25 cellular contexts compared by ENCODE assay signal in the genomic region with DNA sequence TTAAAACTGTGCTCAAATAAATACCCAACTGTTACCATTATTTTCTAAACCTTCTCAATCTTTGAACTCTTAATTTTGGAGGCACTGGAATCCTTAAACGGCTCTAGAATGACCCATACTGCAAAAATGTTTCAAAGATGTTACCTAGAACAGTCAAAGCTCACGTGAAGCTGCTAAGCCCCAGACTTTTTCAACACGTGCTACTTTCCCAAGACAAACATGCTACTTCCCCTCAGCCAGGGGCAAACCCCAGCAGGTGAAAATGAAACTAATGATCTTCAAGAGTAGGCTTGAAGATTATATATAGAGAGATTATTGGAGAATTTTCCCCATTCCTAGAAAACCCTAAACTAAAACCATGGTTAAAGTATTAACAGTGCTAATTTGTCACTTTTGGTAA. TPM values are rescaled to one million over a fixed set of nuclear protein-coding genes. Genes with fewer than 3 reads are reported as not detected.
DNase-seq lines count a peak whose midpoint lies in the region; ATAC-seq, FAIRE-seq and TF ChIP-seq lines count a peak whose summit lies in the region.
"Had no signal": no experiment of that assay in that cellular context is flagged by ENCODE, and none has a peak within 500 bp of the region (broad histone marks: within the 10 kb centered on the region; RNA-seq: fewer than 3 reads in every experiment).

No MANE protein-coding gene starts in this region.

- SMC1A ChIA-PET in GM12878 (lab: Charles Lee; ENCODE audit: uncharacterized antibody, unreplicated experiment) = interaction anchor here (0.7 to 2.5 kb wide), 4 partner anchors 10 to 82 kb away, joined by 3 to 8 read pairs (median 4); no protein-coding TSS in a partner anchor

- TF ChIP-seq EP300 in GM12878 (IDR thresholded peaks at IDR 0.05; ENCODE audit: borderline replicate concordance in 1 of 2, control insufficient read depth in 1 of 2, low read depth in 2 of 2, low read length in 2 of 2) = no peak

- H4K20me1 ChIP-seq in Loucy (ENCODE audit: insufficient read depth, low read length, poor library complexity, severe bottlenecking) (no peaks in the 10 kb centered on the region), GM12878 (ENCODE audit: control insufficient read depth, insufficient read depth) (no peaks in the 10 kb centered on the region), smooth muscle cell (ENCODE audit: low read depth) (peaks cover 12% of the 10 kb centered on the region)

- H3K4me2 ChIP-seq in Loucy (ENCODE audit: low read depth, low read length, poor library complexity, severe bottlenecking) (peak overlapping the region; percentile 27), GM12878 (ENCODE audit: control insufficient read depth, insufficient read depth) (no peak overlapping the region), smooth muscle cell (no peak overlapping the region)
- H3K4me2 ChIP-seq: KMS-11 had no signal

- H3F3A ChIP-seq in Loucy (ENCODE audit: low read depth) = no peaks in the 10 kb centered on the region
- no peaks in the 10 kb centered on the region for H3F3A ChIP-seq in smooth muscle cell (ENCODE audit: low read depth)

- H3K9me3 ChIP-seq in Loucy (ENCODE audit: insufficient read depth, low read depth, low read length) = no peaks in the 10 kb centered on the region
- H3K9me3 ChIP-seq in GM12878 (replicated peaks; ENCODE audit: control insufficient read depth, insufficient read depth, low read length) = no peaks in the 10 kb centered on the region
- no peaks in the 10 kb centered on the region for H3K9me3 ChIP-seq in smooth muscle cell (replicated peaks; ENCODE audit: low read depth)
- H3K9me3 ChIP-seq: ovary, spleen had no signal

- H3K4me1 ChIP-seq in Loucy (ENCODE audit: insufficient read depth, low read length, poor library complexity, severe bottlenecking) (peaks cover 19% of the 10 kb centered on the region), GM12878 (ENCODE audit: control insufficient read depth, insufficient read depth, low read length) (peaks cover 8% of the 10 kb centered on the region; the same call in 1 of the 2 replicates), smooth muscle cell (ENCODE audit: low read depth) (no peaks in the 10 kb centered on the region)

- POLR2A ChIA-PET in activated CD4-positive, alpha-beta T cell treated with anti-CD3 and anti-CD28 coated beads, Interleukin-2, amount 10 ng/mL, durations not matched to agents 7 days and 5 days (lab: Charles Lee) = interaction anchor here (0.6 kb wide), 1 partner anchor 24 kb away, joined by 4 read pairs; no protein-coding TSS in a partner anchor
- POLR2A ChIA-PET in GM10248 (lab: Yijun Ruan, JAX) = no interaction called here
- POLR2A ChIA-PET in GM12878 (lab: Charles Lee) = no interaction called here

- BruUV-seq in GM12878 (replicated peaks; lab: Mats Ljungman, UMichigan) = no TSS peak

- no peak for TF ChIP-seq CTCF in GM10248 (IDR thresholded peaks at IDR 0.05; ENCODE audit: control extremely low read depth, extremely low read depth, low read depth, missing control alignments)
- no peak for TF ChIP-seq CTCF in Loucy (conservative IDR thresholded peaks at IDR 0.05; ENCODE audit: low read length)
- no peak for TF ChIP-seq CTCF in GM12878 (IDR thresholded peaks at IDR 0.05 in 2 of 3, conservative IDR thresholded peaks at IDR 0.05 in 1 of 3; ENCODE audit: control insufficient read depth in 2 of 3, extremely low read depth in 1 of 3, insufficient read depth in 1 of 3, low read depth in 3 of 3, low read length in 3 of 3)
- TF ChIP-seq CTCF in smooth muscle cell (IDR thresholded peaks at IDR 0.05; ENCODE audit: borderline replicate concordance, insufficient read depth, poor library complexity, severe bottlenecking) = no peak

- H3K4me3 Mint-ChIP-seq in activated CD4-positive, alpha-beta T cell treated with anti-CD3 and anti-CD28 coated beads, Interleukin-2, amount 10 ng/mL, durations not matched to agents 7 days and 5 days = no peak overlapping the region
- H3K4me3 Mint-ChIP-seq: naive thymus-derived CD8-positive, alpha-beta T cell; type B pancreatic cell had no signal

- H2AFZ ChIP-seq in Loucy (ENCODE audit: low read length) (no peak overlapping the region), GM12878 (ENCODE audit: control insufficient read depth, low read depth, low read length) (peak overlapping the region; percentile 54; the same call in 1 of the 2 replicates), smooth muscle cell (ENCODE audit: low read depth) (no peak overlapping the region)

- in situ Hi-C loops in GM12878 (cut with MboI) = no loop called here

- RAD21 ChIA-PET in GM12878 (lab: Charles Lee; ENCODE audit: unreplicated experiment) = no interaction called here

- DNase-seq in activated CD4-positive, alpha-beta T cell treated with anti-CD3 and anti-CD28 coated beads, Interleukin-2, amount 10 ng/mL, durations not matched to agents 7 days and 5 days = no peak
- no peak for DNase-seq in activated CD4-positive, alpha-beta T cell treated with anti-CD3 and anti-CD28 coated beads, Interleukin-2, amount 50 U/mL, for 4 hours
- DNase-seq in GM10248 (ENCODE audit: extremely low spot score) (peak; percentile 29), GM12878 (ENCODE audit: low read depth, low spot score) (peak; percentile 5), H7 (no peak), caudate nucleus (lab: John Stamatoyannopoulos, UW) (no peak), smooth muscle cell (lab: John Stamatoyannopoulos, UW; ENCODE audit: unreplicated experiment) (no peak)
- DNase-seq: AML-193; central memory CD4-positive, alpha-beta T cell; DND-41; head of caudate nucleus; left cardiac atrium; mesenchymal stem cell; MV-4-11; naive thymus-derived CD8-positive, alpha-beta T cell; NCI-H1694 treated with DMSO at 0.1 percent for 48 hours; NCI-H526; ovary; spleen; stimulated activated CD4-positive, alpha-beta T cell treated with anti-CD3 and anti-CD28 coated beads, Interleukin-4, amount 100 ng/mL, for 4 hours had no signal

- H3K4me1 Mint-ChIP-seq in activated CD4-positive, alpha-beta T cell treated with anti-CD3 and anti-CD28 coated beads, Interleukin-2, amount 10 ng/mL, durations not matched to agents 7 days and 5 days = peaks cover 26% of the 10 kb centered on the region

- H3K9me2 ChIP-seq in Loucy (replicated peaks; ENCODE audit: low read depth, low read length) = no peaks in the 10 kb centered on the region

- H3K4me3 ChIP-seq in Loucy (ENCODE audit: low read length, poor library complexity, severe bottlenecking) (no peak overlapping the region), GM12878 (no peak overlapping the region), H7 (ENCODE audit: insufficient read depth, low read depth, low read length) (no peak overlapping the region), smooth muscle cell (no peak overlapping the region)
- H3K4me3 ChIP-seq: ovary, SK-N-MC, spleen had no signal

- intact Hi-C loops in GM12878 (cut with micrococcal nuclease; ENCODE audit: unreplicated experiment) = no loop called here

- H3K9ac ChIP-seq in Loucy (ENCODE audit: low read depth, low read length, poor library complexity, severe bottlenecking) = no peak overlapping the region
- H3K9ac ChIP-seq in GM12878 (ENCODE audit: control insufficient read depth, insufficient read depth, low read length) = no peak overlapping the region
- no peak overlapping the region for H3K9ac ChIP-seq in smooth muscle cell (ENCODE audit: low read depth)
- H3K9ac ChIP-seq: KMS-11 had no signal

- no peak for TF ChIP-seq RAD21 in GM12878 (IDR thresholded peaks at IDR 0.05; ENCODE audit: insufficient read depth, low read depth, low read length)

- H3K27ac Mint-ChIP-seq in activated CD4-positive, alpha-beta T cell treated with anti-CD3 and anti-CD28 coated beads, Interleukin-2, amount 10 ng/mL, durations not matched to agents 7 days and 5 days = peak overlapping the region; percentile 3
- H3K27ac Mint-ChIP-seq: type B pancreatic cell had no signal

- H3K27me3 ChIP-seq in Loucy (ENCODE audit: insufficient read depth, low read length, poor library complexity, severe bottlenecking) (no peaks in the 10 kb centered on the region), GM12878 (replicated peaks in 1 of 2; ENCODE audit: control insufficient read depth in 2 of 2, insufficient read depth in 2 of 2, low read length in 1 of 2) (no peaks in the 10 kb centered on the region), H7 (ENCODE audit: control insufficient read depth, insufficient read depth, low read length) (no peaks in the 10 kb centered on the region), smooth muscle cell (ENCODE audit: low read depth) (no peaks in the 10 kb centered on the region)
- H3K27me3 ChIP-seq: ovary, spleen had no signal

- H3K36me3 Mint-ChIP-seq in activated CD4-positive, alpha-beta T cell treated with anti-CD3 and anti-CD28 coated beads, Interleukin-2, amount 10 ng/mL, durations not matched to agents 7 days and 5 days (ENCODE audit: low read depth) = peaks cover 21% of the 10 kb centered on the region

- H3K27ac ChIP-seq in GM12878 (ENCODE audit: control insufficient read depth, insufficient read depth) = no peak overlapping the region; the same call in 1 of the 2 replicates
- H3K27ac ChIP-seq in caudate nucleus (ENCODE audit: low read depth, low read length) = no peak overlapping the region
- no peak overlapping the region for H3K27ac ChIP-seq in smooth muscle cell (ENCODE audit: low read depth)
- H3K27ac ChIP-seq: KMS-11, ovary, SK-N-MC, spleen, VCaP had no signal

- H3K79me2 ChIP-seq in Loucy (ENCODE audit: insufficient read depth, low read length) = no peaks in the 10 kb centered on the region
- H3K79me2 ChIP-seq in GM12878 (ENCODE audit: control insufficient read depth, insufficient read depth, low read length) = no peaks in the 10 kb centered on the region; the same call in 1 of the 2 replicates
- H3K79me2 ChIP-seq in smooth muscle cell (ENCODE audit: low read depth) = no peaks in the 10 kb centered on the region

- H3K9me3 Mint-ChIP-seq in activated CD4-positive, alpha-beta T cell treated with anti-CD3 and anti-CD28 coated beads, Interleukin-2, amount 10 ng/mL, durations not matched to agents 7 days and 5 days = no peaks in the 10 kb centered on the region
- H3K9me3 Mint-ChIP-seq: naive thymus-derived CD8-positive, alpha-beta T cell; type B pancreatic cell had no signal

- FAIRE-seq in GM12878 (lab: Jason Lieb, UNC) = no peak

- H3K36me3 ChIP-seq in Loucy (ENCODE audit: insufficient read depth, low read length) (no peaks in the 10 kb centered on the region; the same call in 1 of the 2 replicates), GM12878 (ENCODE audit: control insufficient read depth in 2 of 2, insufficient read depth in 2 of 2, low read length in 1 of 2) (peaks cover 3% of the 10 kb centered on the region in 2 experiments; a peak in 3 of 4 replicates), H7 (replicated peaks; ENCODE audit: control insufficient read depth, insufficient read depth, low read length) (no peaks in the 10 kb centered on the region; the same call in 1 of the 2 replicates), smooth muscle cell (ENCODE audit: low read depth) (no peaks in the 10 kb centered on the region)
- H3K36me3 ChIP-seq: ovary had no signal

- WGBS in GM12878 (ENCODE audit: insufficient coverage, insufficient replicate concordance, low lambda C conversion rate, missing lambda C conversion rate) = 0% methylated on average over 3 of the region's 3 CpGs
- 77% methylated on average over 3 of the region's 3 CpGs for WGBS in smooth muscle cell (ENCODE audit: low lambda C conversion rate)

- TF ChIP-seq POLR2A in GM12878 (IDR thresholded peaks at IDR 0.05; ENCODE audit: low read depth, low read length) = no peak

- ATAC-seq in GM12878 = peak; percentile 66
- ATAC-seq: left cardiac atrium; naive thymus-derived CD8-positive, alpha-beta T cell had no signal

- CTCF ChIA-PET in activated CD4-positive, alpha-beta T cell treated with anti-CD3 and anti-CD28 coated beads, Interleukin-2, amount 10 ng/mL, durations not matched to agents 7 days and 5 days (lab: Charles Lee) = no interaction called here
- CTCF ChIA-PET in GM10248 (lab: Yijun Ruan, JAX) (interaction anchor here (0.6 to 1.6 kb wide), 3 partner anchors 16 to 37 kb away, joined by 3 read pairs; no protein-coding TSS in a partner anchor), GM12878 (lab: Yijun Ruan, JAX) (interaction anchor here (0.7 to 1.9 kb wide), 2 partner anchors 10 to 267 kb away, joined by 3 to 6 read pairs; no protein-coding TSS in a partner anchor)

- no peaks in the 10 kb centered on the region for H3K27me3 Mint-ChIP-seq in activated CD4-positive, alpha-beta T cell treated with anti-CD3 and anti-CD28 coated beads, Interleukin-2, amount 10 ng/mL, durations not matched to agents 7 days and 5 days
- H3K27me3 Mint-ChIP-seq: naive thymus-derived CD8-positive, alpha-beta T cell; type B pancreatic cell had no signal

RNA-seq across cellular contexts. Expression of a gene that starts 28.1 kb away (rescaled TPM):
- total RNA-seq in activated CD4-positive, alpha-beta T cell treated with anti-CD3 and anti-CD28 coated beads, Interleukin-2, amount 10 ng/mL, durations not matched to agents 7 days and 5 days = 1 to 10 TPM; 1.5 to 1.6 TPM
- 12.0 and 15.1 TPM in 2 replicates for total RNA-seq in GM12878 (2013; cell fraction: nucleolus; rRNA removed)
- total RNA-seq in GM12878 (2014; rRNA removed) (0.68 and 1.1 TPM in 2 replicates), GM12878 (2014; rRNA removed; fragmentation: Illumina TruSeq; extraction: Trizol) (0.27 and 0.51 TPM in 2 replicates), GM12878 (2021) (0.45 and 1.3 TPM in 2 replicates), smooth muscle cell (0.58 and 0.81 TPM in 2 replicates)
- polyA plus RNA-seq in GM12878 (2011; ENCODE audit: low read depth) = not detected
- polyA plus RNA-seq in GM12878 (2011; rRNA removed) (0.11 and 0.24 TPM in 2 replicates), GM12878 (2014; fragmentation: Illumina TruSeq; extraction: Trizol) (0.13 TPM in 1 of 2 replicates, not detected in the other), GM12878 (2014; fragmentation: Nextera tagmentation; extraction: Ambion mirVana) (not detected), GM12878 (2014; rRNA removed) (1.0 TPM in 1 of 2 replicates, not detected in the other), GM12878 (2016; fragmentation: Nextera tagmentation; extraction: Ambion mirVana) (1 to 10 TPM in 1 of 2 experiments, under 1 TPM in 1; 0.86 to 1.1 TPM), smooth muscle cell (0.52 and 0.62 TPM in 2 replicates)
- polyA plus RNA-seq in GM12878 (2011; cell fraction: cytosol; rRNA removed) = 0.19 and 0.53 TPM in 2 replicates
- polyA plus RNA-seq in GM12878 (2011; cell fraction: nucleus; rRNA removed) = 1.1 and 1.5 TPM in 2 replicates
- polyA plus RNA-seq in GM12878 (2012) = 0.27 and 0.42 TPM in 2 replicates
- polyA minus RNA-seq in GM12878 (2011; rRNA and poly(A)+ RNA removed) = 1.0 TPM in 1 of 2 replicates, not detected in the other
- polyA minus RNA-seq in GM12878 (2011; cell fraction: cytosol; rRNA and poly(A)+ RNA removed) = 1.6 TPM in 1 of 2 replicates, not detected in the other
- 3.0 and 10.3 TPM in 2 replicates for polyA minus RNA-seq in GM12878 (2011; cell fraction: nucleus; rRNA and poly(A)+ RNA removed)
- 0.22 and 1.1 TPM in 2 replicates for total RNA-seq in H7 (2014; rRNA removed; shearing (Covaris generic))
- total RNA-seq: left cardiac atrium had no signal

Comparison
In these comparisons a context has a peak if more than half of its experiments do, and no peak if none do; other contexts are left out.
1. DNase-seq: peak in GM10248 (single experiment) and GM12878 (single experiment); none in activated CD4-positive, alpha-beta T cell treated with anti-CD3 and anti-CD28 coated beads, Interleukin-2, amount 10 ng/mL, durations not matched to agents 7 days and 5 days (single experiment), activated CD4-positive, alpha-beta T cell treated with anti-CD3 and anti-CD28 coated beads, Interleukin-2, amount 50 U/mL, for 4 hours (0 of 2), H7 (single experiment), caudate nucleus (0 of 61) and smooth muscle cell (single experiment).